Comparison of ENCODE assay signal across 6 cellular contexts in the genomic region with DNA sequence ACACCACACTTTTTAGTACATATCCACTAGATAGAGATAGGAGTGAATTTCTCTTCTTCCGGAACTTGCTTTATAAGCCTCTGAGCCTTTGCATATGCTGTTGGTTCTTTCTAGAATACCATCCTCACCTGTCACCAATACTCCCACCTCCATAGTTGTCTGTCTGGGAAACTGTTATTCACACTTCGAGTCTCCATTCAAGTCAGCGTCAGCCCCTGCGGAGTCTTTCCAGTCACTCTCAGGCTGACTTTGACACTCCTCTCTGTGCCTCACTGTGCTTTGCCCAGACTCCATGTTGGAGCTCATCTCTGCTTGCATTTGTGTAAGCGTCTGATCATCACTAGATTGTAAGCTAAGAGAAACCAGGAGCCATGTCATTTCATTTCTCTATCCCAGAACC.
"Had no signal": no experiment of that assay in that cellular context is flagged by ENCODE, and none has a peak within 500 bp of the region (broad histone marks: within the 10 kb centered on the region; RNA-seq: fewer than 3 reads in every experiment).

No MANE protein-coding gene starts in this region.

- H3K27ac Mint-ChIP-seq: IgD-negative memory B cell had no signal

- H3K4me1 Mint-ChIP-seq: IgD-negative memory B cell had no signal

- ATAC-seq: HepG2, K562 had no signal

- DNase-seq: IMR-90, KBM-7 had no signal

- H3K36me3 Mint-ChIP-seq: IgD-negative memory B cell had no signal

- H3K4me3 ChIP-seq: K562 had no signal

- H3K4me3 Mint-ChIP-seq: IgD-negative memory B cell had no signal

- H3K27ac ChIP-seq: HL-60 had no signal
